In the genomic region with DNA sequence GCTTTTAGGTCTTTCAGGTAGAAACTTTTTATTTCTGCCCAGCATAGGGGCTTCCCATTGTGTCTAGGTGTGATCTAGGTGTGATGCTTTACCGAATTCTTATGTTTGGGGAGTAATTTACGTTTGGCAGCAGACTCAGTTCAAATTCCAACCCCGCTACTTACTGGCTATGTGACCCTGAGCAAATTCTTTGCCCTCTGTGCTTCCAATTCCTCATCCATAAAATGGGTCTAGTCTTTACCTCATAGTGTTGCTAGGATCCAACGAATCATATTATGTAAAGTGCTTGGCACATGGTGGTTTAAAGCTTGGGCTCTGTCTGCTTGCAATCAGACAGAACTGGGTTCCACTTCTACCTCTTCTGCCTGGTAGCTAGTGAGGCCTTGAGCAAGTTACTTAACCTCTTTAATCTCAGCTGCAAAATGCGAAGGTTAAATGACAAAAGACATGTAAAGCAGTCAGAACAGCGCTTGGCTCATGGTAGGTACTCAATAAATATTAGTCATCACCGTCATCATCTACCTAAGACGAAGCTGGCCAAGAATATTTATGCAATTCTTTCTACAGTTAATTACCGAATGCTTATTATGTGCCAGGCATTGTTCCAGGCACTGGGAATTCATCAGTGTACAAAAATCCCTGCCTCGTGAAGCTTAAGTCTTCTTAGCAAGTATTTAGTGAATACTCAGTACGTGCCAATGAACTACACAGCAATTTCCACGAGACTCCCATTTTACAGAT, we compare ENCODE assay signal across 1 cellular context.
TF ChIP-seq lines count a peak whose summit lies in the region.

No MANE protein-coding gene starts in this region.

TF ChIP-seq in IMR-90, 13 proteins besides CTCF, POLR2A, EP300 and RAD21:
- TF ChIP-seq, protein P1, sequence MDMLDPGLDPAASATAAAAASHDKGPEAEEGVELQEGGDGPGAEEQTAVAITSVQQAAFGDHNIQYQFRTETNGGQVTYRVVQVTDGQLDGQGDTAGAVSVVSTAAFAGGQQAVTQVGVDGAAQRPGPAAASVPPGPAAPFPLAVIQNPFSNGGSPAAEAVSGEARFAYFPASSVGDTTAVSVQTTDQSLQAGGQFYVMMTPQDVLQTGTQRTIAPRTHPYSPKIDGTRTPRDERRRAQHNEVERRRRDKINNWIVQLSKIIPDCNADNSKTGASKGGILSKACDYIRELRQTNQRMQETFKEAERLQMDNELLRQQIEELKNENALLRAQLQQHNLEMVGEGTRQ (IDR thresholded peaks at IDR 0.05; ENCODE audit: low read depth, low read length), result no peak
- TF ChIP-seq MAFK (IDR thresholded peaks at IDR 0.05; ENCODE audit: low read depth, low read length) (no peak), MAZ (IDR thresholded peaks at IDR 0.05; ENCODE audit: borderline replicate concordance, low read depth, low read length) (no peak), CEBPB (IDR thresholded peaks at IDR 0.05; ENCODE audit: low read depth, low read length) (no peak), RCOR1 (IDR thresholded peaks at IDR 0.05; ENCODE audit: insufficient replicate concordance, low read length) (no peak), RFX5 (IDR thresholded peaks at IDR 0.05; ENCODE audit: low read depth, low read length) (no peak), SMC3 (IDR thresholded peaks at IDR 0.05; ENCODE audit: low read depth, low read length) (no peak), NFE2L2 (IDR thresholded peaks at IDR 0.05; ENCODE audit: low read depth, low read length) (no peak), CHD1 (IDR thresholded peaks at IDR 0.05; ENCODE audit: low read depth, low read length) (no peak), FOS (IDR thresholded peaks at IDR 0.05; ENCODE audit: low read depth, low read length) (no peak), BHLHE40 (IDR thresholded peaks at IDR 0.05; ENCODE audit: low read depth, low read length) (no peak), MXI1 (IDR thresholded peaks at IDR 0.05; ENCODE audit: borderline replicate concordance, low read depth, low read length) (no peak)
- TF ChIP-seq, protein P2, sequence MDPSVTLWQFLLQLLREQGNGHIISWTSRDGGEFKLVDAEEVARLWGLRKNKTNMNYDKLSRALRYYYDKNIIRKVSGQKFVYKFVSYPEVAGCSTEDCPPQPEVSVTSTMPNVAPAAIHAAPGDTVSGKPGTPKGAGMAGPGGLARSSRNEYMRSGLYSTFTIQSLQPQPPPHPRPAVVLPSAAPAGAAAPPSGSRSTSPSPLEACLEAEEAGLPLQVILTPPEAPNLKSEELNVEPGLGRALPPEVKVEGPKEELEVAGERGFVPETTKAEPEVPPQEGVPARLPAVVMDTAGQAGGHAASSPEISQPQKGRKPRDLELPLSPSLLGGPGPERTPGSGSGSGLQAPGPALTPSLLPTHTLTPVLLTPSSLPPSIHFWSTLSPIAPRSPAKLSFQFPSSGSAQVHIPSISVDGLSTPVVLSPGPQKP (IDR thresholded peaks at IDR 0.05; ENCODE audit: borderline replicate concordance, low read depth, low read length), result no peak
